8 cellular contexts compared by ENCODE assay signal in the genomic region with DNA sequence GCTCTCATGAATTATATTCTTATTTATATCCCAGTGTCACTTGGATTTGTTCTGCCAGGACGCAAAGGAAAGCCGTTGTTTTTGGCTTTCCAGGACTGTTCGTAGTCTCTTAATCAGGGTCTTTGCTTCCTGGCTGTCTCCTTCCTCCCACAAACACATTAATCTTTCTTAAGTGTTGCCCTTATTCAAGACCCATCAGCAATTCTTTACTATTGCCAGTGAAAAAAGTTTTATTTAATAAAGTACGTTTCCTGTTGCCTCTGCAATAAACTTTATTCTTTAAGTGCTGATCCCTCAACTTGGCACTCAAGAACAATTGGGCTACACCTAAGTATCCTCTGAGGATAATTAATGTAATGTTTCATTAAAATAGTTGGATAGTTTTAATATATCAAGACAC.
"Had no signal": no experiment of that assay in that cellular context is flagged by ENCODE, and none has a peak within 500 bp of the region (broad histone marks: within the 10 kb centered on the region; RNA-seq: fewer than 3 reads in every experiment).

No MANE protein-coding gene starts in this region.

- H3K27ac ChIP-seq: HL-60, KMS-11 had no signal

- H3K27me3 Mint-ChIP-seq: IgD-negative memory B cell had no signal

- H3K4me3 ChIP-seq: K562 had no signal

- ATAC-seq: HepG2, K562 had no signal

- H3K4me2 ChIP-seq: KMS-11 had no signal

- H3K9ac ChIP-seq: KMS-11 had no signal

- H3K4me3 Mint-ChIP-seq: IgD-negative memory B cell had no signal

- DNase-seq: IMR-90, KBM-7, KG1 had no signal

- H3K4me1 Mint-ChIP-seq: IgD-negative memory B cell had no signal

- H3K27ac Mint-ChIP-seq: IgD-negative memory B cell had no signal

- H3K9me3 Mint-ChIP-seq: IgD-negative memory B cell had no signal
